Comparison of ENCODE assay signal across 1 cellular context in the genomic region with DNA sequence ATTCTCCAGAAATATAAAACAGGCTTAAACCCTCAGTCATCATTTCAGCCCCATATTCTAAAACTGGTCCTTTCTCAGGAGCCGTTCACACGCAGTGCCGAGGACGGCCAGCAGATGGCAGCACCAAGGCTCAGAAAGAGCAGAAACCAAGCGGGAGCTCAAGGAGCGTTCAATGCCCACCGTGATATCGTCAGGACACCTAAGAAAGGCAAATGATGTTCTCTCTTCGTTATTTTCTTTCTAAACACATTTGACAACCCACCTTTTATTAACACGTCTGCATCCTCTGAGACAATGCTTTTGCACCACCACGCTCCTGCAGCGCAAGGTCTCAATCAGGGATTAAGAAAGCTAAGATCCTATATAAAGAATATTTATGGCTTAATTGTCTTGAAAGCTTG.
TF ChIP-seq lines count a peak whose summit lies in the region.

No MANE protein-coding gene starts in this region.

TF ChIP-seq in HepG2, 621 proteins besides CTCF, POLR2A, EP300 and RAD21 (continued from another document and continues in another):
- TF ChIP-seq, protein P1, sequence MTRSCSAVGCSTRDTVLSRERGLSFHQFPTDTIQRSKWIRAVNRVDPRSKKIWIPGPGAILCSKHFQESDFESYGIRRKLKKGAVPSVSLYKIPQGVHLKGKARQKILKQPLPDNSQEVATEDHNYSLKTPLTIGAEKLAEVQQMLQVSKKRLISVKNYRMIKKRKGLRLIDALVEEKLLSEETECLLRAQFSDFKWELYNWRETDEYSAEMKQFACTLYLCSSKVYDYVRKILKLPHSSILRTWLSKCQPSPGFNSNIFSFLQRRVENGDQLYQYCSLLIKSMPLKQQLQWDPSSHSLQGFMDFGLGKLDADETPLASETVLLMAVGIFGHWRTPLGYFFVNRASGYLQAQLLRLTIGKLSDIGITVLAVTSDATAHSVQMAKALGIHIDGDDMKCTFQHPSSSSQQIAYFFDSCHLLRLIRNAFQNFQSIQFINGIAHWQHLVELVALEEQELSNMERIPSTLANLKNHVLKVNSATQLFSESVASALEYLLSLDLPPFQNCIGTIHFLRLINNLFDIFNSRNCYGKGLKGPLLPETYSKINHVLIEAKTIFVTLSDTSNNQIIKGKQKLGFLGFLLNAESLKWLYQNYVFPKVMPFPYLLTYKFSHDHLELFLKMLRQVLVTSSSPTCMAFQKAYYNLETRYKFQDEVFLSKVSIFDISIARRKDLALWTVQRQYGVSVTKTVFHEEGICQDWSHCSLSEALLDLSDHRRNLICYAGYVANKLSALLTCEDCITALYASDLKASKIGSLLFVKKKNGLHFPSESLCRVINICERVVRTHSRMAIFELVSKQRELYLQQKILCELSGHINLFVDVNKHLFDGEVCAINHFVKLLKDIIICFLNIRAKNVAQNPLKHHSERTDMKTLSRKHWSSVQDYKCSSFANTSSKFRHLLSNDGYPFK (CRISPR knock-in tag; IDR thresholded peaks at IDR 0.05; ENCODE audit: borderline replicate concordance) = no peak
- TF ChIP-seq, protein P2, sequence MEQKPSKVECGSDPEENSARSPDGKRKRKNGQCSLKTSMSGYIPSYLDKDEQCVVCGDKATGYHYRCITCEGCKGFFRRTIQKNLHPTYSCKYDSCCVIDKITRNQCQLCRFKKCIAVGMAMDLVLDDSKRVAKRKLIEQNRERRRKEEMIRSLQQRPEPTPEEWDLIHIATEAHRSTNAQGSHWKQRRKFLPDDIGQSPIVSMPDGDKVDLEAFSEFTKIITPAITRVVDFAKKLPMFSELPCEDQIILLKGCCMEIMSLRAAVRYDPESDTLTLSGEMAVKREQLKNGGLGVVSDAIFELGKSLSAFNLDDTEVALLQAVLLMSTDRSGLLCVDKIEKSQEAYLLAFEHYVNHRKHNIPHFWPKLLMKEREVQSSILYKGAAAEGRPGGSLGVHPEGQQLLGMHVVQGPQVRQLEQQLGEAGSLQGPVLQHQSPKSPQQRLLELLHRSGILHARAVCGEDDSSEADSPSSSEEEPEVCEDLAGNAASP (CRISPR knock-in tag; IDR thresholded peaks at IDR 0.05; ENCODE audit: borderline replicate concordance) = no peak
- TF ChIP-seq, protein P3, sequence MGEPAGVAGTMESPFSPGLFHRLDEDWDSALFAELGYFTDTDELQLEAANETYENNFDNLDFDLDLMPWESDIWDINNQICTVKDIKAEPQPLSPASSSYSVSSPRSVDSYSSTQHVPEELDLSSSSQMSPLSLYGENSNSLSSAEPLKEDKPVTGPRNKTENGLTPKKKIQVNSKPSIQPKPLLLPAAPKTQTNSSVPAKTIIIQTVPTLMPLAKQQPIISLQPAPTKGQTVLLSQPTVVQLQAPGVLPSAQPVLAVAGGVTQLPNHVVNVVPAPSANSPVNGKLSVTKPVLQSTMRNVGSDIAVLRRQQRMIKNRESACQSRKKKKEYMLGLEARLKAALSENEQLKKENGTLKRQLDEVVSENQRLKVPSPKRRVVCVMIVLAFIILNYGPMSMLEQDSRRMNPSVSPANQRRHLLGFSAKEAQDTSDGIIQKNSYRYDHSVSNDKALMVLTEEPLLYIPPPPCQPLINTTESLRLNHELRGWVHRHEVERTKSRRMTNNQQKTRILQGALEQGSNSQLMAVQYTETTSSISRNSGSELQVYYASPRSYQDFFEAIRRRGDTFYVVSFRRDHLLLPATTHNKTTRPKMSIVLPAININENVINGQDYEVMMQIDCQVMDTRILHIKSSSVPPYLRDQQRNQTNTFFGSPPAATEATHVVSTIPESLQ (CRISPR knock-in tag; conservative IDR thresholded peaks at IDR 0.05) = no peak
- TF ChIP-seq ZNF570 (CRISPR knock-in tag; IDR thresholded peaks at IDR 0.05; ENCODE audit: borderline replicate concordance) (no peak), STAG1 (CRISPR knock-in tag; IDR thresholded peaks at IDR 0.05) (peak; percentile 84), ZNF34 (CRISPR knock-in tag; IDR thresholded peaks at IDR 0.05; ENCODE audit: borderline replicate concordance) (no peak), SATB2 (CRISPR knock-in tag; IDR thresholded peaks at IDR 0.05) (no peak), AGO2 (optimal IDR thresholded peaks at IDR 0.05; ENCODE audit: low read depth, low read length) (no peak), ZNF101 (CRISPR knock-in tag; IDR thresholded peaks at IDR 0.05; ENCODE audit: borderline replicate concordance, low read depth) (no peak), KDM3A (CRISPR knock-in tag; IDR thresholded peaks at IDR 0.05; ENCODE audit: low read depth) (no peak), THAP11 (CRISPR knock-in tag; IDR thresholded peaks at IDR 0.05) (0 out of 2 replicates have a peak, but pooled peaks have one; percentile 33), DPF2 (CRISPR knock-in tag; IDR thresholded peaks at IDR 0.05; ENCODE audit: borderline replicate concordance, low read depth) (no peak), HCFC1 (IDR thresholded peaks at IDR 0.05; ENCODE audit: low read depth, low read length) (no peak), ZNF768 (CRISPR knock-in tag; IDR thresholded peaks at IDR 0.05) (no peak), ZNF382 (CRISPR knock-in tag; IDR thresholded peaks at IDR 0.05; ENCODE audit: borderline replicate concordance) (no peak), ETV6 (CRISPR knock-in tag; conservative IDR thresholded peaks at IDR 0.05) (no peak), KMT2B (CRISPR knock-in tag; IDR thresholded peaks at IDR 0.05) (peak; percentile 30; the same call in 1 of the 2 replicates), CREM (IDR thresholded peaks at IDR 0.05) (no peak), CREM (CRISPR knock-in tag; IDR thresholded peaks at IDR 0.05) (no peak), ZBTB38 (CRISPR knock-in tag; IDR thresholded peaks at IDR 0.05) (0 out of 2 replicates have a peak, but pooled peaks have one; percentile 30), ZNF569 (CRISPR knock-in tag; IDR thresholded peaks at IDR 0.05; ENCODE audit: borderline replicate concordance) (no peak), SMAD3 (CRISPR knock-in tag; IDR thresholded peaks at IDR 0.05) (peak; percentile 77; the same call in 1 of the 2 replicates), DNMT3B (CRISPR knock-in tag; conservative IDR thresholded peaks at IDR 0.05) (no peak), HOXA3 (CRISPR knock-in tag; IDR thresholded peaks at IDR 0.05) (0 out of 2 replicates have a peak, but pooled peaks have one; percentile 23), SMAD9 (CRISPR knock-in tag; IDR thresholded peaks at IDR 0.05) (no peak), RFXANK (CRISPR knock-in tag; IDR thresholded peaks at IDR 0.05) (no peak), SYNCRIP (IDR thresholded peaks at IDR 0.05; ENCODE audit: insufficient read depth, low read depth, low read length) (no peak), ZNF296 (CRISPR knock-in tag; conservative IDR thresholded peaks at IDR 0.05) (no peak), ZNF749 (CRISPR knock-in tag; IDR thresholded peaks at IDR 0.05; ENCODE audit: borderline replicate concordance) (no peak), RFX1 (IDR thresholded peaks at IDR 0.05) (no peak), ZFP62 (CRISPR knock-in tag; IDR thresholded peaks at IDR 0.05) (no peak)
- TF ChIP-seq, protein P4, sequence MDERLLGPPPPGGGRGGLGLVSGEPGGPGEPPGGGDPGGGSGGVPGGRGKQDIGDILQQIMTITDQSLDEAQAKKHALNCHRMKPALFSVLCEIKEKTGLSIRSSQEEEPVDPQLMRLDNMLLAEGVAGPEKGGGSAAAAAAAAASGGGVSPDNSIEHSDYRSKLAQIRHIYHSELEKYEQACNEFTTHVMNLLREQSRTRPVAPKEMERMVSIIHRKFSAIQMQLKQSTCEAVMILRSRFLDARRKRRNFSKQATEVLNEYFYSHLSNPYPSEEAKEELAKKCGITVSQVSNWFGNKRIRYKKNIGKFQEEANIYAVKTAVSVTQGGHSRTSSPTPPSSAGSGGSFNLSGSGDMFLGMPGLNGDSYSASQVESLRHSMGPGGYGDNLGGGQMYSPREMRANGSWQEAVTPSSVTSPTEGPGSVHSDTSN (CRISPR knock-in tag; IDR thresholded peaks at IDR 0.05) = no peak
- TF ChIP-seq, protein P5, sequence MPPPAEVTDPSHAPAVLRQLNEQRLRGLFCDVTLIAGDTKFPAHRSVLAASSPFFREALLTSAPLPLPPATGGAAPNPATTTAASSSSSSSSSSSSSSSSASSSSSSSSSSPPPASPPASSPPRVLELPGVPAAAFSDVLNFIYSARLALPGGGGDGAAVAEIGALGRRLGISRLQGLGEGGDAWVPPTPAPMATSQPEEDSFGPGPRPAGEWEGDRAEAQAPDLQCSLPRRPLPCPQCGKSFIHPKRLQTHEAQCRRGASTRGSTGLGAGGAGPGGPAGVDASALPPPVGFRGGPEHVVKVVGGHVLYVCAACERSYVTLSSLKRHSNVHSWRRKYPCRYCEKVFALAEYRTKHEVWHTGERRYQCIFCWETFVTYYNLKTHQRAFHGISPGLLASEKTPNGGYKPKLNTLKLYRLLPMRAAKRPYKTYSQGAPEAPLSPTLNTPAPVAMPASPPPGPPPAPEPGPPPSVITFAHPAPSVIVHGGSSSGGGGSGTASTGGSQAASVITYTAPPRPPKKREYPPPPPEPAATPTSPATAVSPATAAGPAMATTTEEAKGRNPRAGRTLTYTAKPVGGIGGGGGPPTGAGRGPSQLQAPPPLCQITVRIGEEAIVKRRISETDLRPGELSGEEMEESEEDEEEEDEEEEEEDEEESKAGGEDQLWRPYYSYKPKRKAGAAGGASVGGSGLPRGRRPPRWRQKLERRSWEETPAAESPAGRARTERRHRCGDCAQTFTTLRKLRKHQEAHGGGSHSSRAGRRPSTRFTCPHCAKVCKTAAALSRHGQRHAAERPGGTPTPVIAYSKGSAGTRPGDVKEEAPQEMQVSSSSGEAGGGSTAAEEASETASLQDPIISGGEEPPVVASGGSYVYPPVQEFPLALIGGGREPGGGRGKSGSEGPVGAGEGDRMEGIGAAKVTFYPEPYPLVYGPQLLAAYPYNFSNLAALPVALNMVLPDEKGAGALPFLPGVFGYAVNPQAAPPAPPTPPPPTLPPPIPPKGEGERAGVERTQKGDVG (CRISPR knock-in tag; IDR thresholded peaks at IDR 0.05; ENCODE audit: borderline replicate concordance) = no peak
- TF ChIP-seq, protein P6, sequence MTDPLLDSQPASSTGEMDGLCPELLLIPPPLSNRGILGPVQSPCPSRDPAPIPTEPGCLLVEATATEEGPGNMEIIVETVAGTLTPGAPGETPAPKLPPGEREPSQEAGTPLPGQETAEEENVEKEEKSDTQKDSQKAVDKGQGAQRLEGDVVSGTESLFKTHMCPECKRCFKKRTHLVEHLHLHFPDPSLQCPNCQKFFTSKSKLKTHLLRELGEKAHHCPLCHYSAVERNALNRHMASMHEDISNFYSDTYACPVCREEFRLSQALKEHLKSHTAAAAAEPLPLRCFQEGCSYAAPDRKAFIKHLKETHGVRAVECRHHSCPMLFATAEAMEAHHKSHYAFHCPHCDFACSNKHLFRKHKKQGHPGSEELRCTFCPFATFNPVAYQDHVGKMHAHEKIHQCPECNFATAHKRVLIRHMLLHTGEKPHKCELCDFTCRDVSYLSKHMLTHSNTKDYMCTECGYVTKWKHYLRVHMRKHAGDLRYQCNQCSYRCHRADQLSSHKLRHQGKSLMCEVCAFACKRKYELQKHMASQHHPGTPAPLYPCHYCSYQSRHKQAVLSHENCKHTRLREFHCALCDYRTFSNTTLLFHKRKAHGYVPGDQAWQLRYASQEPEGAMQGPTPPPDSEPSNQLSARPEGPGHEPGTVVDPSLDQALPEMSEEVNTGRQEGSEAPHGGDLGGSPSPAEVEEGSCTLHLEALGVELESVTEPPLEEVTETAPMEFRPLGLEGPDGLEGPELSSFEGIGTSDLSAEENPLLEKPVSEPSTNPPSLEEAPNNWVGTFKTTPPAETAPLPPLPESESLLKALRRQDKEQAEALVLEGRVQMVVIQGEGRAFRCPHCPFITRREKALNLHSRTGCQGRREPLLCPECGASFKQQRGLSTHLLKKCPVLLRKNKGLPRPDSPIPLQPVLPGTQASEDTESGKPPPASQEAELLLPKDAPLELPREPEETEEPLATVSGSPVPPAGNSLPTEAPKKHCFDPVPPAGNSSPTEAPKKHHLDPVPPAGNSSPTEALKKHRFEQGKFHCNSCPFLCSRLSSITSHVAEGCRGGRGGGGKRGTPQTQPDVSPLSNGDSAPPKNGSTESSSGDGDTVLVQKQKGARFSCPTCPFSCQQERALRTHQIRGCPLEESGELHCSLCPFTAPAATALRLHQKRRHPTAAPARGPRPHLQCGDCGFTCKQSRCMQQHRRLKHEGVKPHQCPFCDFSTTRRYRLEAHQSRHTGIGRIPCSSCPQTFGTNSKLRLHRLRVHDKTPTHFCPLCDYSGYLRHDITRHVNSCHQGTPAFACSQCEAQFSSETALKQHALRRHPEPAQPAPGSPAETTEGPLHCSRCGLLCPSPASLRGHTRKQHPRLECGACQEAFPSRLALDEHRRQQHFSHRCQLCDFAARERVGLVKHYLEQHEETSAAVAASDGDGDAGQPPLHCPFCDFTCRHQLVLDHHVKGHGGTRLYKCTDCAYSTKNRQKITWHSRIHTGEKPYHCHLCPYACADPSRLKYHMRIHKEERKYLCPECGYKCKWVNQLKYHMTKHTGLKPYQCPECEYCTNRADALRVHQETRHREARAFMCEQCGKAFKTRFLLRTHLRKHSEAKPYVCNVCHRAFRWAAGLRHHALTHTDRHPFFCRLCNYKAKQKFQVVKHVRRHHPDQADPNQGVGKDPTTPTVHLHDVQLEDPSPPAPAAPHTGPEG (CRISPR knock-in tag; IDR thresholded peaks at IDR 0.05) = no peak
- TF ChIP-seq, protein P7, sequence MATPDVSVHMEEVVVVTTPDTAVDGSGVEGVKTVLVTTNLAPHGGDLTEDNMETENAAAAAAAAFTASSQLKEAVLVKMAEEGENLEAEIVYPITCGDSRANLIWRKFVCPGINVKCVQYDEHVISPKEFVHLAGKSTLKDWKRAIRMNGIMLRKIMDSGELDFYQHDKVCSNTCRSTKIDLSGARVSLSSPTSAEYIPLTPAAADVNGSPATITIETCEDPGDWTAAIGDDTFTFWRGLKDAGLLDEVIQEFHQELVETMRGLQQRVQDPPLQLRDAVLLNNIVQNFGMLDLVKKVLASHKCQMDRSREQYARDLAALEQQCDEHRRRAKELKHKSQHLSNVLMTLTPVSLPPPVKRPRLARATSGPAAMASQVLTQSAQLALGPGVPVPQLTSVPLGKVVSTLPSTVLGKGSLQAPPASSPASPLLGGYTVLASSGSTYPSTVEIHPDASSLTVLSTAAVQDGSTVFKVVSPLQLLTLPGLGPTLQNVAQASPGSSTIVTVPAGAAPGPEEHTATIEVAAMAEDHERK (CRISPR knock-in tag; IDR thresholded peaks at IDR 0.05; ENCODE audit: low read depth) = no peak
- TF ChIP-seq, protein P8, sequence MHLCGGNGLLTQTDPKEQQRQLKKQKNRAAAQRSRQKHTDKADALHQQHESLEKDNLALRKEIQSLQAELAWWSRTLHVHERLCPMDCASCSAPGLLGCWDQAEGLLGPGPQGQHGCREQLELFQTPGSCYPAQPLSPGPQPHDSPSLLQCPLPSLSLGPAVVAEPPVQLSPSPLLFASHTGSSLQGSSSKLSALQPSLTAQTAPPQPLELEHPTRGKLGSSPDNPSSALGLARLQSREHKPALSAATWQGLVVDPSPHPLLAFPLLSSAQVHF (CRISPR knock-in tag; IDR thresholded peaks at IDR 0.05) = no peak
- TF ChIP-seq, protein P9, sequence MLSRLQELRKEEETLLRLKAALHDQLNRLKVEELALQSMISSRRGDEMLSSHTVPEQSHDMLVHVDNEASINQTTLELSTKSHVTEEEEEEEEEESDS (CRISPR knock-in tag; IDR thresholded peaks at IDR 0.05; ENCODE audit: borderline replicate concordance) = no peak
- TF ChIP-seq, protein P10, sequence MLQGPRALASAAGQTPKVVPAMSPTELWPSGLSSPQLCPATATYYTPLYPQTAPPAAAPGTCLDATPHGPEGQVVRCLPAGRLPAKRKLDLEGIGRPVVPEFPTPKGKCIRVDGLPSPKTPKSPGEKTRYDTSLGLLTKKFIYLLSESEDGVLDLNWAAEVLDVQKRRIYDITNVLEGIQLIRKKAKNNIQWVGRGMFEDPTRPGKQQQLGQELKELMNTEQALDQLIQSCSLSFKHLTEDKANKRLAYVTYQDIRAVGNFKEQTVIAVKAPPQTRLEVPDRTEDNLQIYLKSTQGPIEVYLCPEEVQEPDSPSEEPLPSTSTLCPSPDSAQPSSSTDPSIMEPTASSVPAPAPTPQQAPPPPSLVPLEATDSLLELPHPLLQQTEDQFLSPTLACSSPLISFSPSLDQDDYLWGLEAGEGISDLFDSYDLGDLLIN (CRISPR knock-in tag; IDR thresholded peaks at IDR 0.05; ENCODE audit: borderline replicate concordance) = no peak
- TF ChIP-seq, protein P11, sequence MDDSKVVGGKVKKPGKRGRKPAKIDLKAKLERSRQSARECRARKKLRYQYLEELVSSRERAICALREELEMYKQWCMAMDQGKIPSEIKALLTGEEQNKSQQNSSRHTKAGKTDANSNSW (CRISPR knock-in tag; IDR thresholded peaks at IDR 0.05; ENCODE audit: borderline replicate concordance) = no peak
